ENCODE assay signal across 22 cellular contexts in the genomic region with DNA sequence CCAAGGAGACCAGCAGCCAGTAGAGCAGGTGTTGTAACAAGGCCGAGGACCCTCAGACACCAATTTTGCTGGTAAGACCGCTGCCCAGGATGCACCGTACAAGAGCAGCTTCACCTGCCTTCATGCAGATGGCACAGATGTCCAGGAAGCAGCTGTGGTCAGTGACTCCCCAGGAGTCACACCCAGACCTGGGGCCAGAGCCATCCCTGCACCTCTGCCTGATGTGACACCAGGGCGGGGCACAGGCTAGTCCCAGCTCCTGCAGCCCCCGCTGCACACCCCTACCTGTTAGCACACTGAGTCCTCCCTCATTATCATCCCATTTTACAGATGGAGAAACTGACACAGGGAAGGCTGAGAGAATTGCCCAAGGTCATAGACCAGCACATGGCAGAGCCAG. TPM values are rescaled to one million over a fixed set of nuclear protein-coding genes. Genes with fewer than 3 reads are reported as not detected.
DNase-seq lines count a peak whose midpoint lies in the region; TF ChIP-seq lines count a peak whose summit lies in the region.
"Had no signal": no experiment of that assay in that cellular context is flagged by ENCODE, and none has a peak within 500 bp of the region (broad histone marks: within the 10 kb centered on the region; RNA-seq: fewer than 3 reads in every experiment).

No MANE protein-coding gene starts in this region.

- H3K4me3 ChIP-seq in BLaER1 treated with 17β-estradiol and CSF1 and Interleukin-3, amounts not matched to agents 10 nM and 100 nM = peak overlapping the region in 9 of 10 experiments; percentile 70 to 92 (median 82); a peak in 16 of 20 replicates
- H3K4me3 ChIP-seq in A673 (ENCODE audit: low read depth, low read length, poor library complexity, severe bottlenecking) = no peak overlapping the region
- H3K4me3 ChIP-seq in brain microvascular endothelial cell (ENCODE audit: low read depth, low read length) = no peak overlapping the region
- H3K4me3 ChIP-seq in adrenal gland = no peak overlapping the region
- H3K4me3 ChIP-seq: hepatocyte, lung, SJCRH30 had no signal

- peak overlapping the region; percentile 97 for H3K27ac Mint-ChIP-seq in activated CD4-positive, alpha-beta memory T cell treated with anti-CD3 and anti-CD28 coated beads for 36 hours
- peak overlapping the region; percentile 98 to 100 (median 99) for H3K27ac Mint-ChIP-seq in immature natural killer cell
- H3K27ac Mint-ChIP-seq: endodermal cell had no signal

- H3K36me3 ChIP-seq in BLaER1 treated with 17β-estradiol and CSF1 and Interleukin-3, amounts not matched to agents 10 nM and 100 nM = peaks cover 22 to 60% (median 55%) of the 10 kb centered on the region in 11 experiments
- H3K36me3 ChIP-seq in A673 (ENCODE audit: insufficient read depth, low read length, poor library complexity, severe bottlenecking) (no peaks in the 10 kb centered on the region), brain microvascular endothelial cell (replicated peaks) (no peaks in the 10 kb centered on the region), adrenal gland (replicated peaks in 1 of 2) (no peaks in the 10 kb centered on the region)
- H3K36me3 ChIP-seq: BE2C, SJCRH30 had no signal

- H3K27me3 ChIP-seq in BLaER1 treated with 17β-estradiol and CSF1 and Interleukin-3, amounts not matched to agents 10 nM and 100 nM = no peaks in the 10 kb centered on the region
- no peaks in the 10 kb centered on the region for H3K27me3 ChIP-seq in A673 (replicated peaks; ENCODE audit: insufficient read depth, low read depth, low read length, poor library complexity)
- peaks cover 33% of the 10 kb centered on the region for H3K27me3 ChIP-seq in brain microvascular endothelial cell (replicated peaks)
- H3K27me3 ChIP-seq in adrenal gland = no peaks in the 10 kb centered on the region
- H3K27me3 ChIP-seq: BE2C, hepatocyte had no signal

- intact Hi-C loops in activated CD4-positive, alpha-beta memory T cell treated with anti-CD3 and anti-CD28 coated beads for 36 hours (cut with micrococcal nuclease) = loop anchor here (5.0 to 10.0 kb wide), 2 partner anchors 573 to 755 kb away; partner anchors contain the start of genes CAMTA1 and KLHL21
- intact Hi-C loops in A673 (cut with micrococcal nuclease; ENCODE audit: unreplicated experiment) = no loop called here
- intact Hi-C loops in adrenal gland (cut with DNase I) = no loop called here

- BruUV-seq in A673 (replicated peaks; lab: Mats Ljungman, UMichigan) = no TSS peak

- H3K27me3 Mint-ChIP-seq in activated CD4-positive, alpha-beta memory T cell treated with anti-CD3 and anti-CD28 coated beads for 36 hours = no peaks in the 10 kb centered on the region
- peaks cover 16 to 40% (median 23%) of the 10 kb centered on the region in 3 donors for H3K27me3 Mint-ChIP-seq in immature natural killer cell (ENCODE audit: low read depth in 3 of 3)

- peak; percentile 21 for DNase-seq in NK-92 treated with Interleukin-12 subunit alpha and Interleukin-12 subunit beta, amount 100 ng/mL, for 24 hours (lab: John Stamatoyannopoulos, UW)
- no peak for DNase-seq in NK-92 (lab: John Stamatoyannopoulos, UW; ENCODE audit: unreplicated experiment)
- DNase-seq in activated CD4-positive, alpha-beta memory T cell treated with anti-CD3 and anti-CD28 coated beads for 36 hours = no peak
- DNase-seq in immature natural killer cell = no peak
- no peak for DNase-seq in A673 (ENCODE audit: low spot score)
- DNase-seq in brain microvascular endothelial cell = no peak
- DNase-seq in adrenal gland = no peak
- DNase-seq: activated CD4-positive, CD25-positive, alpha-beta regulatory T cell treated with anti-CD3 and anti-CD28 coated beads, Interleukin-2, amount 50 U/mL, for 72 hours; aorta; BE2C; DMS53; endodermal cell; islet precursor cell; NCI-H1417 treated with DMSO at 0.1 percent for 48 hours; NCI-H526 treated with DMSO at 0.1 percent for 48 hours; OCI-M1; SJCRH30; T1000 had no signal

- peaks cover 37% of the 10 kb centered on the region for H3K36me3 Mint-ChIP-seq in activated CD4-positive, alpha-beta memory T cell treated with anti-CD3 and anti-CD28 coated beads for 36 hours
- H3K36me3 Mint-ChIP-seq in immature natural killer cell = peaks cover 3 to 5% (median 4%) of the 10 kb centered on the region in 3 donors

- POLR2A ChIA-PET in activated CD4-positive, alpha-beta memory T cell treated with anti-CD3 and anti-CD28 coated beads for 36 hours (lab: Charles Lee) = interaction anchor here (0.7 kb wide), 1 partner anchor 35 kb away, joined by 3 read pairs; no protein-coding TSS in a partner anchor
- POLR2A ChIA-PET in A673 (lab: Charles Lee; ENCODE audit: low non-redundant PET) = no interaction called here

- peaks cover 70% of the 10 kb centered on the region for H3K4me1 Mint-ChIP-seq in activated CD4-positive, alpha-beta memory T cell treated with anti-CD3 and anti-CD28 coated beads for 36 hours (ENCODE audit: low read depth)
- peaks cover 89 to 93% of the 10 kb centered on the region in 2 donors for H3K4me1 Mint-ChIP-seq in immature natural killer cell
- H3K4me1 Mint-ChIP-seq: endodermal cell had no signal

- TF ChIP-seq CTCF in A673 (conservative IDR thresholded peaks at IDR 0.05; ENCODE audit: low read depth, low read length) = no peak
- TF ChIP-seq CTCF in brain microvascular endothelial cell (IDR thresholded peaks at IDR 0.05; ENCODE audit: low read depth, low read length, missing control alignments) = no peak
- no peak for TF ChIP-seq CTCF in adrenal gland (IDR thresholded peaks at IDR 0.05)

- peak overlapping the region; percentile 18 for H3K4me3 Mint-ChIP-seq in activated CD4-positive, alpha-beta memory T cell treated with anti-CD3 and anti-CD28 coated beads for 36 hours
- H3K4me3 Mint-ChIP-seq in immature natural killer cell = peak overlapping the region; percentile 88 to 97 (median 92)
- H3K4me3 Mint-ChIP-seq: endodermal cell had no signal

- peak overlapping the region; percentile 87 to 100 (median 97) for H3K4me2 ChIP-seq in BLaER1 treated with 17β-estradiol and CSF1 and Interleukin-3, amounts not matched to agents 10 nM and 100 nM
- H3K4me2 ChIP-seq: hepatocyte had no signal

- no peaks in the 10 kb centered on the region for H3K9me3 ChIP-seq in BLaER1 treated with 17β-estradiol and CSF1 and Interleukin-3, amounts not matched to agents 10 nM and 100 nM (replicated peaks in 1 of 11)
- H3K9me3 ChIP-seq in A673 (ENCODE audit: low read depth, low read length, poor library complexity, severe bottlenecking) = no peaks in the 10 kb centered on the region
- no peaks in the 10 kb centered on the region for H3K9me3 ChIP-seq in adrenal gland (replicated peaks in 1 of 3)
- H3K9me3 ChIP-seq: BE2C, SJCRH30 had no signal

- in situ Hi-C loops in brain microvascular endothelial cell (cut with HindIII; ENCODE audit: low pct_ligation_motif_present, low sequenced_read_pairs) = no loop called here

- peaks cover 46 to 61% (median 54%) of the 10 kb centered on the region in 11 experiments for H4K20me1 ChIP-seq in BLaER1 treated with 17β-estradiol and CSF1 and Interleukin-3, amounts not matched to agents 10 nM and 100 nM

- CTCF ChIA-PET in activated CD4-positive, alpha-beta memory T cell treated with anti-CD3 and anti-CD28 coated beads for 36 hours (lab: Charles Lee) = interaction anchor here (1.3 kb wide), 1 partner anchor 112 kb away, joined by 4 read pairs; no protein-coding TSS in a partner anchor
- CTCF ChIA-PET in A673 (lab: Charles Lee) = no interaction called here

- H3K9ac ChIP-seq in BLaER1 treated with 17β-estradiol and CSF1 and Interleukin-3, amounts not matched to agents 10 nM and 100 nM = peak overlapping the region in 10 of 11 experiments; percentile 80 to 97 (median 93); a peak in 18 of 22 replicates

- 90 to 100% (median 95%) methylated on average over 5 of the region's 5 CpGs for WGBS in adrenal gland, 4 donors

- no peaks in the 10 kb centered on the region for H3K9me3 Mint-ChIP-seq in activated CD4-positive, alpha-beta memory T cell treated with anti-CD3 and anti-CD28 coated beads for 36 hours
- H3K9me3 Mint-ChIP-seq in immature natural killer cell = peaks cover 0 to 2% (median 0%) of the 10 kb centered on the region in 6 donors
- H3K9me3 Mint-ChIP-seq: endodermal cell had no signal

- H3K4me1 ChIP-seq in BLaER1 treated with 17β-estradiol and CSF1 and Interleukin-3, amounts not matched to agents 10 nM and 100 nM = peaks cover 75 to 99% (median 77%) of the 10 kb centered on the region in 10 experiments
- H3K4me1 ChIP-seq in A673 (ENCODE audit: insufficient read depth, low read length, poor library complexity, severe bottlenecking) (peaks cover 14% of the 10 kb centered on the region), adrenal gland (replicated peaks in 1 of 2) (no peaks in the 10 kb centered on the region)
- H3K4me1 ChIP-seq: BE2C had no signal

- no peak for TF ChIP-seq POLR2A in adrenal gland (IDR thresholded peaks at IDR 0.05)

- peak overlapping the region; percentile 81 to 99 (median 97); a peak in 21 of 22 replicates for H3K27ac ChIP-seq in BLaER1 treated with 17β-estradiol and CSF1 and Interleukin-3, amounts not matched to agents 10 nM and 100 nM
- no peak overlapping the region for H3K27ac ChIP-seq in A673 (ENCODE audit: low read depth, low read length, poor library complexity, severe bottlenecking)
- H3K27ac ChIP-seq in brain microvascular endothelial cell = no peak overlapping the region
- no peak overlapping the region for H3K27ac ChIP-seq in adrenal gland
- H3K27ac ChIP-seq: 22Rv1, hepatocyte, SJCRH30 had no signal

RNA-seq across cellular contexts. Expression of gene KCNAB2, which starts 16.3 kb away (rescaled TPM):
- 100 to 1,000 TPM; 196 to 202 TPM for total RNA-seq in activated CD4-positive, alpha-beta memory T cell treated with anti-CD3 and anti-CD28 coated beads for 36 hours
- polyA plus RNA-seq in immature natural killer cell = 10 to 100 TPM; 26.1 to 73.8 (median 42.7) TPM
- total RNA-seq in A673 (2021) = 6.4 and 7.7 TPM in 2 replicates
- total RNA-seq in adrenal gland = 10 to 100 TPM; 13.6 to 25.7 (median 17.9) TPM
- 10 to 100 TPM in 1 of 3 donors, 1 to 10 TPM in 2; 5.6 to 48.0 (median 8.6) TPM for polyA plus RNA-seq in adrenal gland

RNA-seq across cellular contexts. Expression of gene NPHP4, which starts 37.1 kb away (rescaled TPM):
- 10 to 100 TPM; 14.0 to 14.6 TPM for total RNA-seq in activated CD4-positive, alpha-beta memory T cell treated with anti-CD3 and anti-CD28 coated beads for 36 hours
- polyA plus RNA-seq in immature natural killer cell (1 to 10 TPM in 1 of 3 donors, under 1 TPM in 2; 0.59 to 1.4 (median 1.00) TPM), adrenal gland (1 to 10 TPM; 2.7 to 8.3 (median 6.8) TPM)
- total RNA-seq in A673 (2021) (27.6 and 29.7 TPM in 2 replicates), adrenal gland (10 to 100 TPM in 2 of 8 donors, 1 to 10 TPM in 6; 6.7 to 13.2 (median 7.8) TPM)

Comparison
In these comparisons a context has a peak if more than half of its experiments do, and no peak if none do; other contexts are left out.
1. H3K27ac ChIP-seq: peak in BLaER1 treated with 17β-estradiol and CSF1 and Interleukin-3, amounts not matched to agents 10 nM and 100 nM (11 of 11); none in A673 (single experiment), brain microvascular endothelial cell (single experiment) and adrenal gland (0 of 5).
2. H3K4me3 ChIP-seq: peak in BLaER1 treated with 17β-estradiol and CSF1 and Interleukin-3, amounts not matched to agents 10 nM and 100 nM (9 of 10); none in A673 (single experiment), brain microvascular endothelial cell (single experiment) and adrenal gland (0 of 4).
3. RNA of gene KCNAB2, which starts 16.3 kb away (total RNA-seq): 196 to 202 TPM in activated CD4-positive, alpha-beta memory T cell treated with anti-CD3 and anti-CD28 coated beads for 36 hours; 13.6 to 25.7 TPM in adrenal gland and 6.4 to 7.7 TPM in A673; every median in the first group is over 4 times any median in the second.